13 cellular contexts compared by ENCODE assay signal in the genomic region with DNA sequence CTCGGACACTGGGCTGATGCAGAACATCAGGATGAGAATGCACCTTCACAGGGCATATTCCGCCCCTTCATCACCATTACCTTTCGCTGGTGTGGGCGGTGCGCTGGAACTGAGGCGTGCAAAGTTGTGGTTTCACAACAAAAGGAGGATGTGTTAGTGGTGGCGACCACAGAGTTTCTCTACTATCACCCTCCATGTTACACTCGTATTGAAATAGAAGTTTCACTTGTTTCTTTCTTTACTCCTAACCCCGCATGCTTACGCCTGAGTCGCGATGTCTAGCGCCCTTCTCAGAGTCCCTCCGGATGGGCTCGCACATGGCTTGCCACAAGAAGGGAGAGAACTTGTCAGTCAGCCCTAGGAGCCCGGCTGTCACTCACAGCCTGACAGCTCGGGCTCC.
DNase-seq lines count a peak whose midpoint lies in the region; ATAC-seq lines count a peak whose summit lies in the region.
"Had no signal": no experiment of that assay in that cellular context is flagged by ENCODE, and none has a peak within 500 bp of the region (broad histone marks: within the 10 kb centered on the region; RNA-seq: fewer than 3 reads in every experiment).

No MANE protein-coding gene starts in this region.

- DNase-seq in Jurkat, Clone E6-1 (ENCODE audit: low read depth, low spot score): peak; percentile 69
- peak; percentile 17 for DNase-seq in SW480 (ENCODE audit: low spot score)
- no peak for DNase-seq in NCI-H2227 (lab: John Stamatoyannopoulos, UW; ENCODE audit: unreplicated experiment)
- no peak for DNase-seq in DMS114 treated with DMSO at 0.1 percent for 48 hours (lab: John Stamatoyannopoulos, UW; ENCODE audit: unreplicated experiment)
- DNase-seq in SK-N-DZ (ENCODE audit: low spot score): no peak
- DNase-seq: BE2C; Caco-2; CD8-positive, alpha-beta memory T cell; DMS53; GF-D8 had no signal

- no peak overlapping the region for H3K9ac ChIP-seq in BLaER1 treated with 17β-estradiol and CSF1 and Interleukin-3, amounts not matched to agents 10 nM and 100 nM

- H3K4me1 ChIP-seq in BLaER1 treated with 17β-estradiol and CSF1 and Interleukin-3, amounts not matched to agents 10 nM and 100 nM: peaks cover 0 to 14% (median 10%) of the 10 kb centered on the region in 10 experiments; a peak in 15 of 20 replicates
- H3K4me1 ChIP-seq: BE2C, Caco-2 had no signal

- peaks cover 15 to 33% (median 29%) of the 10 kb centered on the region in 11 experiments for H3K9me3 ChIP-seq in BLaER1 treated with 17β-estradiol and CSF1 and Interleukin-3, amounts not matched to agents 10 nM and 100 nM (replicated peaks in 1 of 11)
- H3K9me3 ChIP-seq: BE2C had no signal

- no peak overlapping the region for H3K27ac ChIP-seq in BLaER1 treated with 17β-estradiol and CSF1 and Interleukin-3, amounts not matched to agents 10 nM and 100 nM

- H3K4me3 ChIP-seq in BLaER1 treated with 17β-estradiol and CSF1 and Interleukin-3, amounts not matched to agents 10 nM and 100 nM: no peak overlapping the region
- H3K4me3 ChIP-seq in Jurkat, Clone E6-1 (ENCODE audit: low read length): no peak overlapping the region

- no peaks in the 10 kb centered on the region; a peak in 1 of 22 replicates for H3K27me3 ChIP-seq in BLaER1 treated with 17β-estradiol and CSF1 and Interleukin-3, amounts not matched to agents 10 nM and 100 nM
- H3K27me3 ChIP-seq: BE2C had no signal

- ATAC-seq in HG03442 (IDR thresholded peaks at IDR 0.05; ENCODE audit: unreplicated experiment): no peak
- ATAC-seq: HCT116 had no signal

- H3K36me3 ChIP-seq in BLaER1 treated with 17β-estradiol and CSF1 and Interleukin-3, amounts not matched to agents 10 nM and 100 nM: no peaks in the 10 kb centered on the region
- H3K36me3 ChIP-seq: BE2C had no signal

- peak overlapping the region in 9 of 11 experiments; percentile 24 to 62 (median 50); a peak in 15 of 22 replicates for H3K4me2 ChIP-seq in BLaER1 treated with 17β-estradiol and CSF1 and Interleukin-3, amounts not matched to agents 10 nM and 100 nM

- no peaks in the 10 kb centered on the region for H4K20me1 ChIP-seq in BLaER1 treated with 17β-estradiol and CSF1 and Interleukin-3, amounts not matched to agents 10 nM and 100 nM

Comparison
In these comparisons a context has a peak if more than half of its experiments do, and no peak if none do; other contexts are left out.
1. DNase-seq: peak in Jurkat, Clone E6-1 (single experiment) and SW480 (single experiment); none in NCI-H2227 (single experiment), DMS114 treated with DMSO at 0.1 percent for 48 hours (single experiment) and SK-N-DZ (single experiment).